Comparison of ENCODE assay signal across 1 cellular context in the genomic region with DNA sequence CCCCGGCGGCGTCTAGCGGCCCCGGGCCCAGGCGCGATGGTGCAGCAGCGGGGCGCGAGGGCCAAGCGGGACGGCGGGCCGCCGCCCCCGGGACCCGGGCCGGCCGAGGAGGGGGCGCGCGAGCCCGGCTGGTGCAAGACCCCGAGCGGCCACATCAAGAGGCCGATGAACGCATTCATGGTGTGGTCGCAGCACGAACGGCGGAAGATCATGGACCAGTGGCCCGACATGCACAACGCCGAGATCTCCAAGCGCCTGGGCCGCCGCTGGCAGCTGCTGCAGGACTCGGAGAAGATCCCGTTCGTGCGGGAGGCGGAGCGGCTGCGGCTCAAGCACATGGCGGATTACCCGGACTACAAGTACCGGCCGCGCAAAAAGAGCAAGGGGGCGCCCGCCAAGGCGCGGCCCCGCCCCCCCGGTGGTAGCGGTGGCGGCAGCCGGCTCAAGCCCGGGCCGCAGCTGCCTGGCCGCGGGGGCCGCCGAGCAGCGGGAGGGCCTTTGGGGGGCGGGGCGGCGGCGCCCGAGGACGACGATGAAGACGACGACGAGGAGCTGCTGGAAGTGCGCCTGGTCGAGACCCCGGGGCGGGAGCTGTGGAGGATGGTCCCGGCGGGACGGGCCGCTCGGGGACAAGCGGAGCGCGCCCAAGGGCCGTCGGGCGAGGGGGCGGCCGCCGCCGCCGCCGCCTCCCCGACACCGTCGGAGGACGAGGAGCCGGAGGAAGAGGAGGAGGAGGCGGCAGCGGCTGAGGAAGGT.
A peak's percentile ranks its signal among the peaks of the same experiment; 100 is the strongest.
TF ChIP-seq lines count a peak whose summit lies in the region.

No MANE protein-coding gene starts in this region.

TF ChIP-seq in IMR-90, 13 proteins besides CTCF, POLR2A, EP300 and RAD21 (continued from another document):
- TF ChIP-seq RFX5 (IDR thresholded peaks at IDR 0.05; ENCODE audit: low read depth, low read length) = no peak
- peak; percentile 86; the same call in 1 of the 2 replicates for TF ChIP-seq MXI1 (IDR thresholded peaks at IDR 0.05; ENCODE audit: borderline replicate concordance, low read depth, low read length)
